In genomic region chr13:45341034-45341798, GRCh38 we compare ENCODE assay signal across 8 cellular contexts. TPM values are rescaled to one million over a fixed set of nuclear protein-coding genes. Genes with fewer than 3 reads are reported as not detected.
DNase-seq lines count a peak whose midpoint lies in the region; ATAC-seq and TF ChIP-seq lines count a peak whose summit lies in the region.

Gene TPT1 (minus strand): TSS chr13:45341183. CDS start chr13:45341069, 114 bp downstream.

- peak within 1 kb of the TSS; percentile 97 for H3K4me3 Mint-ChIP-seq in endodermal cell

- H3K9me3 Mint-ChIP-seq in endodermal cell: no peaks in the 10 kb centered on the region

- 0 to 1% methylated on average over 21 to 67 of the region's 67 CpGs for WGBS in endodermal cell (ENCODE audit: insufficient coverage in 1 of 2, insufficient read length in 1 of 2), 2 experiments
- 0 to 1% methylated on average over 36 to 60 of the region's 67 CpGs for WGBS in mesodermal cell (ENCODE audit: insufficient coverage in 2 of 2), 2 experiments

- H3K4me1 ChIP-seq in NT2/D1 (ENCODE audit: insufficient read depth, insufficient read length): no peaks in the 10 kb centered on the region
- no peaks in the 10 kb centered on the region for H3K4me1 ChIP-seq in endodermal cell (ENCODE audit: control insufficient read depth, insufficient read depth, low read length)
- peaks cover 19% of the 10 kb centered on the region for H3K4me1 ChIP-seq in mesodermal cell (ENCODE audit: control insufficient read depth, insufficient read depth, low read length, poor library complexity, severe bottlenecking)

- H3K9ac ChIP-seq in NT2/D1 (ENCODE audit: insufficient read length, low read depth) (peak within 1 kb of the TSS; percentile 91), endodermal cell (ENCODE audit: extremely low read depth, low read length, poor library complexity, severe bottlenecking) (peak within 1 kb of the TSS; percentile 98)

- H3K36me3 ChIP-seq in NT2/D1 (ENCODE audit: insufficient read depth, insufficient read length, low read length) (peaks cover 54% of the 10 kb centered on the region), endodermal cell (ENCODE audit: control insufficient read depth, insufficient read depth, low read length) (peaks cover 52% of the 10 kb centered on the region), mesodermal cell (ENCODE audit: control insufficient read depth, insufficient read depth, low read length) (peaks cover 61% of the 10 kb centered on the region)

- H3K4me3 ChIP-seq in NT2/D1 (ENCODE audit: insufficient read length, low read depth): peak within 1 kb of the TSS; percentile 80
- H3K4me3 ChIP-seq in endodermal cell (ENCODE audit: low read length): peak within 1 kb of the TSS; percentile 100
- peak within 1 kb of the TSS; percentile 99 for H3K4me3 ChIP-seq in mesodermal cell (ENCODE audit: extremely low read depth, insufficient read depth, low read length, poor library complexity, severe bottlenecking)

- H3K9me3 ChIP-seq in NT2/D1 (ENCODE audit: insufficient read depth, low read length) (no peaks in the 10 kb centered on the region), endodermal cell (ENCODE audit: control insufficient read depth, low read length) (no peaks in the 10 kb centered on the region), mesodermal cell (ENCODE audit: control insufficient read depth, low read length) (no peaks in the 10 kb centered on the region)

- H3K27me3 Mint-ChIP-seq in endodermal cell (ENCODE audit: insufficient read depth): no peaks in the 10 kb centered on the region

- peak within 1 kb of the TSS; percentile 98 for H3K27ac ChIP-seq in endodermal cell (ENCODE audit: low read depth, low read length)
- H3K27ac ChIP-seq in mesodermal cell (ENCODE audit: low read depth, low read length, severe bottlenecking): peak within 1 kb of the TSS; percentile 99

- peaks cover 62% of the 10 kb centered on the region for H3K36me3 Mint-ChIP-seq in endodermal cell (ENCODE audit: low read depth)

- H3K27ac Mint-ChIP-seq in endodermal cell: peak within 1 kb of the TSS; percentile 100

- DNase-seq in COR-L47 (lab: John Stamatoyannopoulos, UW) (peak; percentile 97), HUDEP-2 (lab: John Stamatoyannopoulos, UW; ENCODE audit: unreplicated experiment in 76 of 76) (peak; percentile 68 to 100 (median 99)), NT2/D1 (ENCODE audit: low read depth, low spot score) (peak; percentile 94), endodermal cell (peak; percentile 100)
- DNase-seq in activated CD8-positive, alpha-beta memory T cell treated with anti-CD3 and anti-CD28 coated beads, Interleukin-2, amount 50 U/mL, for 1 hour (ENCODE audit: extremely low read depth): peak; percentile 97
- peak; percentile 99 to 100 for DNase-seq in stimulated activated CD8-positive, alpha-beta memory T cell treated with anti-CD3 and anti-CD28 coated beads, Interleukin-15, amount 100 ng/mL, for 4 hours (ENCODE audit: low read depth in 2 of 2)

- ATAC-seq in GM21381 (IDR thresholded peaks at IDR 0.05; ENCODE audit: unreplicated experiment): peak; percentile 83

- H3K4me1 Mint-ChIP-seq in endodermal cell: peaks cover 33% of the 10 kb centered on the region

- no peak for TF ChIP-seq CTCF in endodermal cell (conservative IDR thresholded peaks at IDR 0.05)

- H3K27me3 ChIP-seq in NT2/D1 (ENCODE audit: insufficient read depth, insufficient read length) (no peaks in the 10 kb centered on the region), endodermal cell (ENCODE audit: control insufficient read depth, insufficient read depth, low read length, poor library complexity, severe bottlenecking) (no peaks in the 10 kb centered on the region)

RNA-seq across cellular contexts. Expression of gene TPT1, which starts in this region (rescaled TPM):
- 1,000 to 10,000 TPM; 2,192 to 2,586 TPM for total RNA-seq in endodermal cell
- polyA plus RNA-seq in endodermal cell (2013, experiment 1 of 2): 1,898 TPM
- polyA plus RNA-seq in endodermal cell (2013, experiment 2 of 2): 1,873 TPM
- 2,622 TPM for polyA plus RNA-seq in mesodermal cell (2013, experiment 1 of 2)
- polyA plus RNA-seq in mesodermal cell (2013, experiment 2 of 2): 2,948 TPM

Comparison
In these comparisons a context has a peak if more than half of its experiments do, and no peak if none do; other contexts are left out.
1. Peak in every context shown above with its lines: DNase-seq, ATAC-seq, H3K4me3 ChIP-seq and H3K27ac ChIP-seq.